In genomic region chr11:95089620-95090542, GRCh38 we compare ENCODE assay signal across 8 cellular contexts. TPM values are rescaled to one million over a fixed set of nuclear protein-coding genes. Genes with fewer than 3 reads are reported as not detected.
DNase-seq lines count a peak whose midpoint lies in the region; ATAC-seq and TF ChIP-seq lines count a peak whose summit lies in the region.

Gene ENDOD1, plus strand, starts transcription at chr11:95089846. Its CDS starts 82 bp downstream, at chr11:95089928.

- H4K91ac ChIP-seq in mesenchymal stem cell (ENCODE audit: low read length), result peak within 1 kb of the TSS; percentile 81

- H3K36me3 Mint-ChIP-seq in activated CD8-positive, alpha-beta T cell treated with anti-CD3 and anti-CD28 coated beads for 36 hours (ENCODE audit: low read depth), result peaks cover 7% of the 10 kb centered on the region

- peak within 1 kb of the TSS; percentile 98 for H2BK15ac ChIP-seq in mesenchymal stem cell (ENCODE audit: low read depth, poor library complexity, severe bottlenecking)

- DNase-seq in BJ (ENCODE audit: low read depth) (no peak), NCI-H774 (lab: John Stamatoyannopoulos, UW) (peak; percentile 81), mesenchymal stem cell (peak; percentile 82)
- DNase-seq in activated CD8-positive, alpha-beta T cell treated with anti-CD3 and anti-CD28 coated beads for 36 hours, result peak; percentile 82
- peak; percentile 65 to 76 (median 74) for DNase-seq in effector memory CD4-positive, alpha-beta T cell
- DNase-seq in stimulated activated CD8-positive, alpha-beta memory T cell treated with anti-CD3 and anti-CD28 coated beads, Interleukin-12 subunit alpha, Interleukin-12 subunit beta, amount 100 ng/mL, for 4 hours (ENCODE audit: low read depth), result peak; percentile 75

- H3K4me1 ChIP-seq in effector memory CD4-positive, alpha-beta T cell (ENCODE audit: control insufficient read depth, insufficient read depth, low read length, poor library complexity, severe bottlenecking), result peaks cover 12% of the 10 kb centered on the region
- H3K4me1 ChIP-seq in mesenchymal stem cell (ENCODE audit: control insufficient read depth, insufficient read depth, low read depth, low read length), result peaks cover 16% of the 10 kb centered on the region

- peak within 1 kb of the TSS; percentile 86 for H2AFZ ChIP-seq in mesenchymal stem cell (ENCODE audit: low read depth, low read length)

- H3K9me3 ChIP-seq in effector memory CD4-positive, alpha-beta T cell (ENCODE audit: control insufficient read depth, low read length), result no peaks in the 10 kb centered on the region
- no peaks in the 10 kb centered on the region for H3K9me3 ChIP-seq in mesenchymal stem cell (ENCODE audit: control insufficient read depth, low read length)

- H2BK12ac ChIP-seq in mesenchymal stem cell (ENCODE audit: low read length in 2 of 2), result peak within 1 kb of the TSS; percentile 35 to 91

- H3K4ac ChIP-seq in mesenchymal stem cell (ENCODE audit: low read depth in 1 of 2, low read length in 2 of 2), result peak within 1 kb of the TSS; percentile 69 to 85

- no peaks in the 10 kb centered on the region for H3K27me3 Mint-ChIP-seq in activated CD8-positive, alpha-beta T cell treated with anti-CD3 and anti-CD28 coated beads for 36 hours

- peak within 1 kb of the TSS; percentile 95 for H3K4me2 ChIP-seq in mesenchymal stem cell (ENCODE audit: low read length, poor library complexity, severe bottlenecking)

- peak within 1 kb of the TSS; percentile 77 for H3K27ac ChIP-seq in effector memory CD4-positive, alpha-beta T cell (ENCODE audit: insufficient read depth, low read length, poor library complexity, severe bottlenecking)
- H3K27ac ChIP-seq in mesenchymal stem cell (ENCODE audit: low read length, poor library complexity, severe bottlenecking), result peak within 1 kb of the TSS; percentile 47

- no peak within 1 kb of the TSS for H2AK5ac ChIP-seq in mesenchymal stem cell (ENCODE audit: low read length, severe bottlenecking)

- H3K27me3 ChIP-seq in BJ (ENCODE audit: control insufficient read depth, insufficient read depth, low read length) (no peaks in the 10 kb centered on the region; the same call in 1 of the 2 replicates), mesenchymal stem cell (ENCODE audit: control insufficient read depth in 1 of 2, insufficient read depth in 1 of 2, low read length in 2 of 2) (no peaks in the 10 kb centered on the region)
- no peaks in the 10 kb centered on the region for H3K27me3 ChIP-seq in effector memory CD4-positive, alpha-beta T cell (replicated peaks; ENCODE audit: control insufficient read depth, insufficient read depth, low read length, poor library complexity, severe bottlenecking)

- H3K18ac ChIP-seq in mesenchymal stem cell (ENCODE audit: low read depth in 1 of 2, low read length in 2 of 2), result peak within 1 kb of the TSS; percentile 87 to 96

- H3K23ac ChIP-seq in mesenchymal stem cell (ENCODE audit: low read length in 2 of 2), result peak within 1 kb of the TSS in 1 of 2 experiments; percentile 51

- H3K36me3 ChIP-seq in BJ (ENCODE audit: control insufficient read depth, insufficient read depth, low read length) (no peaks in the 10 kb centered on the region), mesenchymal stem cell (ENCODE audit: control insufficient read depth in 1 of 2, insufficient read depth in 2 of 2, low read depth in 1 of 2, low read length in 2 of 2) (no peaks in the 10 kb centered on the region)
- no peaks in the 10 kb centered on the region for H3K36me3 ChIP-seq in effector memory CD4-positive, alpha-beta T cell (ENCODE audit: control insufficient read depth, insufficient read depth, low read length)

- peak within 1 kb of the TSS; percentile 87 for H3K9ac ChIP-seq in mesenchymal stem cell (ENCODE audit: low read length)

- ATAC-seq in GM19025 (IDR thresholded peaks at IDR 0.05; ENCODE audit: low read depth, unreplicated experiment) (peak; percentile 88), HG03196 (IDR thresholded peaks at IDR 0.05; ENCODE audit: unreplicated experiment) (peak; percentile 84)
- ATAC-seq in activated CD8-positive, alpha-beta T cell treated with anti-CD3 and anti-CD28 coated beads for 36 hours, result peak; percentile 93

- peak within 1 kb of the TSS; percentile 69 for H3K4me3 ChIP-seq in BJ (ENCODE audit: low read depth, low read length)
- H3K4me3 ChIP-seq in effector memory CD4-positive, alpha-beta T cell (ENCODE audit: insufficient read depth, low read depth, low read length, poor library complexity, severe bottlenecking), result peak within 1 kb of the TSS; percentile 83
- H3K4me3 ChIP-seq in mesenchymal stem cell (ENCODE audit: insufficient read depth in 1 of 2, low read depth in 1 of 2, low read length in 2 of 2), result peak within 1 kb of the TSS; percentile 82 to 86

- peaks cover 4% of the 10 kb centered on the region for H3K79me1 ChIP-seq in mesenchymal stem cell (replicated peaks; ENCODE audit: low read length, poor library complexity, severe bottlenecking)

- no peaks in the 10 kb centered on the region for H3K9me3 Mint-ChIP-seq in activated CD8-positive, alpha-beta T cell treated with anti-CD3 and anti-CD28 coated beads for 36 hours

- H2BK120ac ChIP-seq in mesenchymal stem cell (ENCODE audit: low read depth, low read length), result peak within 1 kb of the TSS; percentile 91

- H4K8ac ChIP-seq in mesenchymal stem cell (ENCODE audit: low read length), result peak within 1 kb of the TSS; percentile 76

- TF ChIP-seq CTCF in BJ (IDR thresholded peaks at IDR 0.05; ENCODE audit: insufficient read depth, low read depth, low read length), result peak; percentile 24; the same call in 1 of the 2 replicates
- TF ChIP-seq CTCF in activated CD8-positive, alpha-beta T cell treated with anti-CD3 and anti-CD28 coated beads for 36 hours (IDR thresholded peaks at IDR 0.05), result peak; percentile 16

- CTCF ChIA-PET in BJ (lab: Yijun Ruan, JAX), result interaction anchor here (0.7 to 7.0 kb wide), 6 partner anchors 9 to 684 kb away, joined by 3 to 59 read pairs (median 3); partner anchors contain the start of gene SRSF8
- CTCF ChIA-PET in activated CD8-positive, alpha-beta T cell treated with anti-CD3 and anti-CD28 coated beads for 36 hours (lab: Charles Lee), result interaction anchor here (1.0 to 7.0 kb wide), 8 partner anchors 9 to 62 kb away, joined by 3 to 132 read pairs (median 4); partner anchors contain the start of gene SRSF8

- under 1% methylated on average over 96 of the region's 106 CpGs for WGBS in mesenchymal stem cell

- peak within 1 kb of the TSS; percentile 95 for H3K27ac Mint-ChIP-seq in activated CD8-positive, alpha-beta T cell treated with anti-CD3 and anti-CD28 coated beads for 36 hours

- H3K4me1 Mint-ChIP-seq in activated CD8-positive, alpha-beta T cell treated with anti-CD3 and anti-CD28 coated beads for 36 hours (ENCODE audit: low read depth), result peaks cover 65% of the 10 kb centered on the region

- POLR2A ChIA-PET in BJ (lab: Charles Lee), result interaction anchor here (0.6 kb wide), 1 partner anchor 140 kb away, joined by 3 read pairs; no protein-coding TSS in a partner anchor
- POLR2A ChIA-PET in activated CD8-positive, alpha-beta T cell treated with anti-CD3 and anti-CD28 coated beads for 36 hours (lab: Charles Lee), result interaction anchor here (0.7 to 7.3 kb wide), 10 partner anchors 9 to 1361 kb away, joined by 3 to 57 read pairs (median 3); partner anchors contain the start of gene SRSF8

- peak within 1 kb of the TSS; percentile 90 for H3K4me3 Mint-ChIP-seq in activated CD8-positive, alpha-beta T cell treated with anti-CD3 and anti-CD28 coated beads for 36 hours

- intact Hi-C loops in activated CD8-positive, alpha-beta T cell treated with anti-CD3 and anti-CD28 coated beads for 36 hours (cut with micrococcal nuclease), result loop anchor here (2.0 to 5.0 kb wide), 3 partner anchors 21 to 142 kb away; partner anchors contain the start of gene SESN3

- peak within 1 kb of the TSS; percentile 48 for H2BK5ac ChIP-seq in mesenchymal stem cell (ENCODE audit: low read depth, low read length, poor library complexity, severe bottlenecking)

- peak within 1 kb of the TSS in 1 of 2 experiments; percentile 92 for H3K14ac ChIP-seq in mesenchymal stem cell (ENCODE audit: low read length in 2 of 2)

RNA-seq across cellular contexts. Expression of gene ENDOD1, which starts in this region (rescaled TPM):
- polyA plus RNA-seq in BJ (2011; rRNA removed), result 11.0 and 13.6 TPM in 2 replicates
- 7.5 and 8.0 TPM in 2 replicates for polyA minus RNA-seq in BJ (2011; rRNA and poly(A)+ RNA removed)
- total RNA-seq in activated CD8-positive, alpha-beta T cell treated with anti-CD3 and anti-CD28 coated beads for 36 hours, result 10 to 100 TPM; 13.0 to 14.1 TPM
- polyA plus RNA-seq in mesenchymal stem cell (2013, experiment 1 of 2), result 46.6 TPM
- polyA plus RNA-seq in mesenchymal stem cell (2013, experiment 2 of 2), result 46.8 TPM
